8 cellular contexts compared by ENCODE assay signal in the genomic region with DNA sequence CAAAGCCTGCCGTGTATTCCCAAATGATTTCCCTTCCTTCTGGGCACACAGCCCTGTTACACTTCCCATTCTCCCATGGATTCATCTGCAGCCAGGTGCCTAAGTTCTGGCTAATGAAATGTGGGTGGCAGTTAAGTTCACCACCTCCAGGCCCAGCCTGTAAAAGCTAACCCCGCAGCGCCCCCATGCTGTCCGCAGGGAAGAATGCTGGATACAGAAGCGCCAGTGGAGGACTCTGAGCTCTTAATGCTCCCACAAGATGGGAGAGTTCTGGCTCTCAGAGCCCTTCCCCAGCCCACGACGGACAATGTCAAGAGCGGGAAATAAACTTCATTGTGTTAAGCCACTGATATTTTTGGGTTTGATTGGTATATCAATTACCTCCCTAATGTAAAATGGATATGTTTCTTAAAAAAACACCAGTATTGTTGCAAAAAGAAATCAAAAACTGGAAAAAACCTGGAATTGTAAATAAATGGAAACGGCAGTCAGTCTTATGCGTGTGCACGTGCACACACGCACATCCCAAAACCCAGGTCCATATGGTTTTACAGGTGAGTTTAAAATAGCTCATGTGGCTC. TPM values are rescaled to one million over a fixed set of nuclear protein-coding genes. Genes with fewer than 3 reads are reported as not detected.
DNase-seq lines count a peak whose midpoint lies in the region; ATAC-seq and TF ChIP-seq lines count a peak whose summit lies in the region.

No MANE protein-coding gene starts in this region.

- H3K79me2 ChIP-seq in MM.1S (ENCODE audit: low read length) = no peaks in the 10 kb centered on the region

- no peaks in the 10 kb centered on the region for H4K20me1 ChIP-seq in MM.1S (ENCODE audit: insufficient read depth, low read length)

- no peak overlapping the region for H2AFZ ChIP-seq in MM.1S (ENCODE audit: low read length)

- peak; percentile 80 for DNase-seq in ELF-1 (ENCODE audit: low read depth, low spot score)
- peak; percentile 76 for DNase-seq in MM.1S
- DNase-seq in cardiac septum (ENCODE audit: low spot score) = peak; percentile 76
- peak; percentile 8 to 19 for DNase-seq in stimulated activated CD8-positive, alpha-beta memory T cell treated with anti-CD3 and anti-CD28 coated beads, Interleukin-2, amount 100 ng/mL, for 48 hours (ENCODE audit: low read depth in 2 of 2)
- no peak for DNase-seq in DMS79 treated with DMSO at 0.1 percent for 48 hours (lab: John Stamatoyannopoulos, UW)

- no peaks in the 10 kb centered on the region for H3K27me3 ChIP-seq in MM.1S (replicated peaks; ENCODE audit: insufficient read depth, low read length)

- no peak overlapping the region for H3K9ac ChIP-seq in MM.1S (ENCODE audit: low read length)

- ATAC-seq in GM21447 (IDR thresholded peaks at IDR 0.05; ENCODE audit: unreplicated experiment) = peak; percentile 94
- no peak for ATAC-seq in GM19395 (IDR thresholded peaks at IDR 0.05; ENCODE audit: unreplicated experiment)

- TF ChIP-seq CTCF in MM.1S (IDR thresholded peaks at IDR 0.05; ENCODE audit: low read length) (peak; percentile 90), VCaP (conservative IDR thresholded peaks at IDR 0.05) (peak; percentile 92)

- H3K27ac ChIP-seq in MM.1S (ENCODE audit: low read length) (no peak overlapping the region), VCaP (peak overlapping the region; percentile 24; the same call in 1 of the 2 replicates)

- H3K36me3 ChIP-seq in MM.1S (replicated peaks; ENCODE audit: insufficient read depth, low read length) = no peaks in the 10 kb centered on the region

- intact Hi-C loops in cardiac septum (cut with DNase I) = loop anchor here (2.0 to 10.0 kb wide), 2 partner anchors 106 to 276 kb away; a partner anchor contains a TSS

- H3K9me3 ChIP-seq in MM.1S (replicated peaks; ENCODE audit: insufficient read depth, low read length) = no peaks in the 10 kb centered on the region

- no peaks in the 10 kb centered on the region for H3K4me1 ChIP-seq in MM.1S (ENCODE audit: low read length)

- no peak overlapping the region for H3K4me2 ChIP-seq in MM.1S (ENCODE audit: low read depth, low read length)

- no peak overlapping the region for H3K4me3 ChIP-seq in MM.1S (ENCODE audit: low read length)

- no peaks in the 10 kb centered on the region for H3K9me2 ChIP-seq in MM.1S (replicated peaks; ENCODE audit: insufficient read depth, low read length)

- no peaks in the 10 kb centered on the region for H3F3A ChIP-seq in MM.1S (ENCODE audit: insufficient read depth, low read length)

RNA-seq across cellular contexts. Expression of a gene that starts 37.7 kb away (rescaled TPM):
- 15.6 TPM for total RNA-seq in cardiac septum
